ENCODE assay signal across 1 cellular context in the genomic region with DNA sequence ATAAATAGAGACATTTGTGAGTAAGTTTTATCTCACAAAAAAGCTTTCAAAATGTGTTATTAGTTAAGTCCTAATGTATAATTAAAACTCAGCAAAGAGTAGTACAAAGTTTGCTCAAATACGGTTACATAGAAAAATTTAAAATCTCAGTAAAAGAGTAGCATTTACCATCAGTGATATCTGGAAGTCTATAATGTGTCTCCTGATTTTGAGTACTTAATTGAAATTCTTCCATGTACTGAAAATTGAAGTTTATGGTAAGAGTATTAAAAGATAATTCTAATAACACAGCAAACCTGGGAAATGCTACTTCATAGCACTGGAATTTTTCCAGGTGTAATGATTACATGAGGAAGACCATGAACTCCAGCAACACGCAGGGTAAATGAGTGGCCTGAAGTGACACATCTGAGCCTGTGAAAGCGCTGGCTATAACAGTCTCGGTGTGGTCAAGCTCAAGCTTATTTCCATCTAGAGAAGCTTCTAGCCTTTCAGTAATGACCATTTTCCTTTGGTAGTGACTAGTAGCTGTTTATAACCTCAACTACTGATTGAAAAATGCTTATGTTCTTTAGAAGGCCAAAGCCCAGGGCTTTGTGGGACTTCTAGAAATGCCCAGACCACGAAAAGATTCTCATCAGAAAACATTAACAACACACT.
TF ChIP-seq lines count a peak whose summit lies in the region.

No MANE protein-coding gene starts in this region.

TF ChIP-seq in HepG2, 621 proteins besides CTCF, POLR2A, EP300 and RAD21 (continued from another document and continues in another):
- TF ChIP-seq TFE3 (CRISPR knock-in tag; IDR thresholded peaks at IDR 0.05) (0 out of 2 replicates have a peak, but pooled peaks have one; percentile 38), CAMTA2 (CRISPR knock-in tag; IDR thresholded peaks at IDR 0.05; ENCODE audit: borderline replicate concordance) (no peak), RARA (CRISPR knock-in tag; IDR thresholded peaks at IDR 0.05) (peak; percentile 95), RXRA (CRISPR knock-in tag; IDR thresholded peaks at IDR 0.05) (peak; percentile 68; the same call in 1 of the 2 replicates), PHF5A (CRISPR knock-in tag; IDR thresholded peaks at IDR 0.05; ENCODE audit: low read depth, unreplicated experiment) (no peak), ZNF776 (CRISPR knock-in tag; IDR thresholded peaks at IDR 0.05) (no peak), ZNF570 (CRISPR knock-in tag; IDR thresholded peaks at IDR 0.05; ENCODE audit: borderline replicate concordance) (no peak), ZNF136 (CRISPR knock-in tag; IDR thresholded peaks at IDR 0.05; ENCODE audit: low read depth) (no peak), CERS6 (CRISPR knock-in tag; IDR thresholded peaks at IDR 0.05) (no peak), ETV6 (CRISPR knock-in tag; conservative IDR thresholded peaks at IDR 0.05) (no peak), SRSF1 (optimal IDR thresholded peaks at IDR 0.05; ENCODE audit: low read depth, low read length) (no peak), MIER3 (CRISPR knock-in tag; IDR thresholded peaks at IDR 0.05; ENCODE audit: borderline replicate concordance) (peak; percentile 70), ZNF24 (IDR thresholded peaks at IDR 0.05) (peak; percentile 64; the same call in 1 of the 2 replicates), ZBTB4 (CRISPR knock-in tag; IDR thresholded peaks at IDR 0.05; ENCODE audit: borderline replicate concordance) (no peak), ZNF354B (CRISPR knock-in tag; IDR thresholded peaks at IDR 0.05) (no peak), MAX (IDR thresholded peaks at IDR 0.05) (peak; percentile 29; the same call in 1 of the 2 replicates), GFI1 (CRISPR knock-in tag; IDR thresholded peaks at IDR 0.05; ENCODE audit: borderline replicate concordance) (0 out of 2 replicates have a peak, but pooled peaks have one; percentile 18), TOE1 (CRISPR knock-in tag; IDR thresholded peaks at IDR 0.05) (peak; percentile 32; the same call in 1 of the 2 replicates), SP140L (CRISPR knock-in tag; IDR thresholded peaks at IDR 0.05; ENCODE audit: borderline replicate concordance) (no peak; the same call in 1 of the 2 replicates), NFIC (IDR thresholded peaks at IDR 0.05; ENCODE audit: low read length) (peak; percentile 78; the same call in 1 of the 2 replicates), ISL2 (CRISPR knock-in tag; IDR thresholded peaks at IDR 0.05) (peak; percentile 12; the same call in 1 of the 2 replicates), ZNF205 (CRISPR knock-in tag; IDR thresholded peaks at IDR 0.05) (peak; percentile 73; the same call in 1 of the 2 replicates), NFRKB (IDR thresholded peaks at IDR 0.05) (no peak), SPEN (CRISPR knock-in tag; IDR thresholded peaks at IDR 0.05; ENCODE audit: low read depth) (no peak), ZNF317 (CRISPR knock-in tag; IDR thresholded peaks at IDR 0.05) (peak; percentile 77), CHD4 (IDR thresholded peaks at IDR 0.05; ENCODE audit: borderline replicate concordance, low read length) (peak; percentile 82; the same call in 1 of the 2 replicates), ZNF878 (CRISPR knock-in tag; IDR thresholded peaks at IDR 0.05) (no peak), NFATC3 (CRISPR knock-in tag; IDR thresholded peaks at IDR 0.05) (no peak), MTA3 (CRISPR knock-in tag; IDR thresholded peaks at IDR 0.05) (no peak), ZNF879 (CRISPR knock-in tag; IDR thresholded peaks at IDR 0.05) (no peak), SAP130 (CRISPR knock-in tag; IDR thresholded peaks at IDR 0.05; ENCODE audit: low read depth) (peak; percentile 69), ZBTB7A (CRISPR knock-in tag; IDR thresholded peaks at IDR 0.05) (no peak), RXRB (CRISPR knock-in tag; IDR thresholded peaks at IDR 0.05; ENCODE audit: borderline replicate concordance) (peak; percentile 96), TRAFD1 (CRISPR knock-in tag; IDR thresholded peaks at IDR 0.05; ENCODE audit: borderline replicate concordance) (no peak), PRMT3 (CRISPR knock-in tag; IDR thresholded peaks at IDR 0.05; ENCODE audit: borderline replicate concordance, low read depth) (no peak), SOX13 (IDR thresholded peaks at IDR 0.05) (no peak), SOX13 (CRISPR knock-in tag; conservative IDR thresholded peaks at IDR 0.05 in 1 of 2, IDR thresholded peaks at IDR 0.05 in 1 of 2) (peak in 1 of 2 experiments; percentile 57; a peak in 1 of 4 replicates), KAT2B (IDR thresholded peaks at IDR 0.05; ENCODE audit: borderline replicate concordance, low read depth, low read length) (no peak), TP53 (CRISPR knock-in tag; conservative IDR thresholded peaks at IDR 0.05) (no peak), IRF2 (CRISPR knock-in tag; IDR thresholded peaks at IDR 0.05) (peak; percentile 65; the same call in 1 of the 2 replicates), HOXA9 (CRISPR knock-in tag; IDR thresholded peaks at IDR 0.05; ENCODE audit: borderline replicate concordance) (no peak), ZMYM4 (CRISPR knock-in tag; IDR thresholded peaks at IDR 0.05) (peak; percentile 57; the same call in 1 of the 2 replicates), ZNF567 (CRISPR knock-in tag; IDR thresholded peaks at IDR 0.05; ENCODE audit: borderline replicate concordance) (no peak), ZNF451 (CRISPR knock-in tag; IDR thresholded peaks at IDR 0.05) (no peak)
- TF ChIP-seq, protein P1, sequence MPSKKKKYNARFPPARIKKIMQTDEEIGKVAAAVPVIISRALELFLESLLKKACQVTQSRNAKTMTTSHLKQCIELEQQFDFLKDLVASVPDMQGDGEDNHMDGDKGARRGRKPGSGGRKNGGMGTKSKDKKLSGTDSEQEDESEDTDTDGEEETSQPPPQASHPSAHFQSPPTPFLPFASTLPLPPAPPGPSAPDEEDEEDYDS (CRISPR knock-in tag; IDR thresholded peaks at IDR 0.05) = peak; percentile 76
- TF ChIP-seq, protein P2, sequence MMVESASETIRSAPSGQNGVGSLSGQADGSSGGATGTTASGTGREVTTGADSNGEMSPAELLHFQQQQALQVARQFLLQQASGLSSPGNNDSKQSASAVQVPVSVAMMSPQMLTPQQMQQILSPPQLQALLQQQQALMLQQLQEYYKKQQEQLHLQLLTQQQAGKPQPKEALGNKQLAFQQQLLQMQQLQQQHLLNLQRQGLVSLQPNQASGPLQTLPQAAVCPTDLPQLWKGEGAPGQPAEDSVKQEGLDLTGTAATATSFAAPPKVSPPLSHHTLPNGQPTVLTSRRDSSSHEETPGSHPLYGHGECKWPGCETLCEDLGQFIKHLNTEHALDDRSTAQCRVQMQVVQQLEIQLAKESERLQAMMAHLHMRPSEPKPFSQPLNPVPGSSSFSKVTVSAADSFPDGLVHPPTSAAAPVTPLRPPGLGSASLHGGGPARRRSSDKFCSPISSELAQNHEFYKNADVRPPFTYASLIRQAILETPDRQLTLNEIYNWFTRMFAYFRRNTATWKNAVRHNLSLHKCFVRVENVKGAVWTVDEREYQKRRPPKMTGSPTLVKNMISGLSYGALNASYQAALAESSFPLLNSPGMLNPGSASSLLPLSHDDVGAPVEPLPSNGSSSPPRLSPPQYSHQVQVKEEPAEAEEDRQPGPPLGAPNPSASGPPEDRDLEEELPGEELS (CRISPR knock-in tag; IDR thresholded peaks at IDR 0.05) = peak; percentile 66
- TF ChIP-seq, protein P3, sequence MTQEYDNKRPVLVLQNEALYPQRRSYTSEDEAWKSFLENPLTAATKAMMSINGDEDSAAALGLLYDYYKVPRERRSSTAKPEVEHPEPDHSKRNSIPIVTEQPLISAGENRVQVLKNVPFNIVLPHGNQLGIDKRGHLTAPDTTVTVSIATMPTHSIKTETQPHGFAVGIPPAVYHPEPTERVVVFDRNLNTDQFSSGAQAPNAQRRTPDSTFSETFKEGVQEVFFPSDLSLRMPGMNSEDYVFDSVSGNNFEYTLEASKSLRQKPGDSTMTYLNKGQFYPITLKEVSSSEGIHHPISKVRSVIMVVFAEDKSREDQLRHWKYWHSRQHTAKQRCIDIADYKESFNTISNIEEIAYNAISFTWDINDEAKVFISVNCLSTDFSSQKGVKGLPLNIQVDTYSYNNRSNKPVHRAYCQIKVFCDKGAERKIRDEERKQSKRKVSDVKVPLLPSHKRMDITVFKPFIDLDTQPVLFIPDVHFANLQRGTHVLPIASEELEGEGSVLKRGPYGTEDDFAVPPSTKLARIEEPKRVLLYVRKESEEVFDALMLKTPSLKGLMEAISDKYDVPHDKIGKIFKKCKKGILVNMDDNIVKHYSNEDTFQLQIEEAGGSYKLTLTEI (CRISPR knock-in tag; conservative IDR thresholded peaks at IDR 0.05) = no peak
- TF ChIP-seq, protein P4, sequence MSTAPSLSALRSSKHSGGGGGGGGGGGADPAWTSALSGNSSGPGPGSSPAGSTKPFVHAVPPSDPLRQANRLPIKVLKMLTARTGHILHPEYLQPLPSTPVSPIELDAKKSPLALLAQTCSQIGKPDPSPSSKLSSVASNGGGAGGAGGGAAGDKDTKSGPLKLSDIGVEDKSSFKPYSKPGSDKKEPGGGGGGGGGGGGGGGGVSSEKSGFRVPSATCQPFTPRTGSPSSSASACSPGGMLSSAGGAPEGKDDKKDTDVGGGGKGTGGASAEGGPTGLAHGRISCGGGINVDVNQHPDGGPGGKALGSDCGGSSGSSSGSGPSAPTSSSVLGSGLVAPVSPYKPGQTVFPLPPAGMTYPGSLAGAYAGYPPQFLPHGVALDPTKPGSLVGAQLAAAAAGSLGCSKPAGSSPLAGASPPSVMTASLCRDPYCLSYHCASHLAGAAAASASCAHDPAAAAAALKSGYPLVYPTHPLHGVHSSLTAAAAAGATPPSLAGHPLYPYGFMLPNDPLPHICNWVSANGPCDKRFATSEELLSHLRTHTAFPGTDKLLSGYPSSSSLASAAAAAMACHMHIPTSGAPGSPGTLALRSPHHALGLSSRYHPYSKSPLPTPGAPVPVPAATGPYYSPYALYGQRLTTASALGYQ (CRISPR knock-in tag; IDR thresholded peaks at IDR 0.05) = no peak
- TF ChIP-seq, protein P5, sequence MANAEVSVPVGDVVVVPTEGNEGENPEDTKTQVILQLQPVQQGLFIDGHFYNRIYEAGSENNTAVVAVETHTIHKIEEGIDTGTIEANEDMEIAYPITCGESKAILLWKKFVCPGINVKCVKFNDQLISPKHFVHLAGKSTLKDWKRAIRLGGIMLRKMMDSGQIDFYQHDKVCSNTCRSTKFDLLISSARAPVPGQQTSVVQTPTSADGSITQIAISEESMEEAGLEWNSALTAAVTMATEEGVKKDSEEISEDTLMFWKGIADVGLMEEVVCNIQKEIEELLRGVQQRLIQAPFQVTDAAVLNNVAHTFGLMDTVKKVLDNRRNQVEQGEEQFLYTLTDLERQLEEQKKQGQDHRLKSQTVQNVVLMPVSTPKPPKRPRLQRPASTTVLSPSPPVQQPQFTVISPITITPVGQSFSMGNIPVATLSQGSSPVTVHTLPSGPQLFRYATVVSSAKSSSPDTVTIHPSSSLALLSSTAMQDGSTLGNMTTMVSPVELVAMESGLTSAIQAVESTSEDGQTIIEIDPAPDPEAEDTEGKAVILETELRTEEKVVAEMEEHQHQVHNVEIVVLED (CRISPR knock-in tag; IDR thresholded peaks at IDR 0.05; ENCODE audit: borderline replicate concordance) = peak; percentile 24; the same call in 1 of the 2 replicates
